8 cellular contexts compared by ENCODE assay signal in the genomic region with DNA sequence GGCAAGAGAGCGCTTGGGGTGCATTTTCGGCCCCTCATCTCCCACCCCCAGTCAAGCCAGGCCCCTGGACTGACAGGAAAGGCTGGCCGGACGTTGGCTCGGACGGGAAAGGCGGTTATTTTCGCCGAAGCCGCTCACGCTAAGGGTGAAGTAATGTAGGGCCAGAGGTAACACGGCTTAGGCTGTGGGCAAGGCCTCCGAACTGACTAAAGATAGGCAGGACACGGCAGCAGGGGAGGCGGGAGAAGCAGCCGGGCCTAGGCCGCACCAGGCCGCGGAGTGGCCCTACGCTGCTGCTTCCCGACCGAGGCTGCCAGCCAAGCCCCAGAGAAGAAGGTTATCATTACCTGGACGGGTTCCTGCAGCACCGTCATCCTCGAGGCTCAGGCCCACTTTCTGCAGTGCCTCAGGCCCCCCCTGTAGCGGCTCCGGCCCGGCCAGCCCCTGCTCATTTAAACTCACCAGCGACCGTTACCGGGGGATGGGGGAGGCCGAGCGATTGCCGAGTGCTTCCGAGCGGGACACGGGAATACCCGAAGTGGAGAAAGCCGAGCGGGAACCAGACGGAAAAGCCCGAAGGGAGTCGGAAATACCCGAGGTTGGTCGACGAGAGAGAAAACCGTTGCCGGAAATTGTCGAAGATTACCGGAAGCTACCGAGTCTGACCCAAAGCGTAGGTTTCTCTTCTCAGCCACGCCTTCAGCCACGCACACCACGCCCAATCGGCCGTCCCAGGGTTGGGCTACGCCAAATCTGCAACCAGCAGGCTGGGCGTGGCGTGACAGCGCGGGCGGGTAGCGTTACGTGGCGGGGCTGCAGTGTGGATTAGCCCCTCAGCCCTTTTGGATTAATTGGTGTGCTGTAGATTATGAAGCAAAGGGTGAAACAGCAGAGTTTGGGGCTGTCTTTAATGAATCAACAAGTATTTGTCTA. TPM values are rescaled to one million over a fixed set of nuclear protein-coding genes. Genes with fewer than 3 reads are reported as not detected.
DNase-seq lines count a peak whose midpoint lies in the region; ATAC-seq and TF ChIP-seq lines count a peak whose summit lies in the region.

A gene with protein sequence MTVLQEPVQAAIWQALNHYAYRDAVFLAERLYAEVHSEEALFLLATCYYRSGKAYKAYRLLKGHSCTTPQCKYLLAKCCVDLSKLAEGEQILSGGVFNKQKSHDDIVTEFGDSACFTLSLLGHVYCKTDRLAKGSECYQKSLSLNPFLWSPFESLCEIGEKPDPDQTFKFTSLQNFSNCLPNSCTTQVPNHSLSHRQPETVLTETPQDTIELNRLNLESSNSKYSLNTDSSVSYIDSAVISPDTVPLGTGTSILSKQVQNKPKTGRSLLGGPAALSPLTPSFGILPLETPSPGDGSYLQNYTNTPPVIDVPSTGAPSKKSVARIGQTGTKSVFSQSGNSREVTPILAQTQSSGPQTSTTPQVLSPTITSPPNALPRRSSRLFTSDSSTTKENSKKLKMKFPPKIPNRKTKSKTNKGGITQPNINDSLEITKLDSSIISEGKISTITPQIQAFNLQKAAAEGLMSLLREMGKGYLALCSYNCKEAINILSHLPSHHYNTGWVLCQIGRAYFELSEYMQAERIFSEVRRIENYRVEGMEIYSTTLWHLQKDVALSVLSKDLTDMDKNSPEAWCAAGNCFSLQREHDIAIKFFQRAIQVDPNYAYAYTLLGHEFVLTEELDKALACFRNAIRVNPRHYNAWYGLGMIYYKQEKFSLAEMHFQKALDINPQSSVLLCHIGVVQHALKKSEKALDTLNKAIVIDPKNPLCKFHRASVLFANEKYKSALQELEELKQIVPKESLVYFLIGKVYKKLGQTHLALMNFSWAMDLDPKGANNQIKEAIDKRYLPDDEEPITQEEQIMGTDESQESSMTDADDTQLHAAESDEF (minus strand): TSS at position 497 of the 933 bp plus-strand sequence. CDS start 123 bp downstream, at position 374.

- H3K4me2 ChIP-seq in PC-3 (ENCODE audit: low read length) = peak within 1 kb of the TSS; percentile 94

- peaks cover 6% of the 10 kb centered on the region; the same call in 1 of the 2 replicates for H3K36me3 ChIP-seq in PC-3 (ENCODE audit: low read depth, low read length)

- TF ChIP-seq RAD21 in Ishikawa (IDR thresholded peaks at IDR 0.05; ENCODE audit: low read depth) = no peak

- BruUV-seq in PC-3 (replicated peaks; lab: Mats Ljungman, UMichigan) = no TSS peak

- ATAC-seq in GM21576 (IDR thresholded peaks at IDR 0.05; ENCODE audit: unreplicated experiment) (peak; percentile 87), PC-3 (peak; percentile 93)

- no peaks in the 10 kb centered on the region for H3K9me2 ChIP-seq in PC-3 (replicated peaks; ENCODE audit: low read length)

- H4K20me1 ChIP-seq in PC-3 (ENCODE audit: low read length) = peaks cover 28% of the 10 kb centered on the region

- CTCF ChIA-PET in PC-3 (lab: Charles Lee) = interaction anchor here (0.6 kb wide), 2 partner anchors 8 to 126 kb away, joined by 4 to 5 read pairs; no protein-coding TSS in a partner anchor

- intact Hi-C loops in PC-3 (cut with micrococcal nuclease) = loop anchor here (1.0 to 2.0 kb wide), 3 partner anchors 8 to 126 kb away; no protein-coding TSS in a partner anchor

- H2AFZ ChIP-seq in PC-3 (ENCODE audit: low read length) = peak within 1 kb of the TSS; percentile 87

- peaks cover 51% of the 10 kb centered on the region for H3K79me2 ChIP-seq in PC-3 (ENCODE audit: low read length)

- no peaks in the 10 kb centered on the region for H3F3A ChIP-seq in PC-3 (ENCODE audit: low read length, unreplicated experiment)

- H3K27me3 ChIP-seq in PC-3 (ENCODE audit: low read length) (no peaks in the 10 kb centered on the region), mononuclear cell (ENCODE audit: insufficient read depth, low read length) (no peaks in the 10 kb centered on the region)

- H3K4me1 ChIP-seq in PC-3 (ENCODE audit: insufficient read depth, low read length) = peaks cover 20% of the 10 kb centered on the region
- peaks cover 21% of the 10 kb centered on the region for H3K4me1 ChIP-seq in mononuclear cell (ENCODE audit: insufficient read depth, low read length)

- no peak for TF ChIP-seq EP300 in Ishikawa (IDR thresholded peaks at IDR 0.05; ENCODE audit: borderline replicate concordance)

- peak within 1 kb of the TSS; percentile 94 for H3K9ac ChIP-seq in PC-3 (ENCODE audit: low read length)

- H3K4me3 ChIP-seq in PC-3 (ENCODE audit: low read length) (peak within 1 kb of the TSS; percentile 87), epithelial cell of esophagus (ENCODE audit: low read length) (peak within 1 kb of the TSS; percentile 85), mononuclear cell (ENCODE audit: low read length) (peak within 1 kb of the TSS; percentile 73)

- H3K9me3 ChIP-seq in PC-3 (ENCODE audit: low read length) (no peaks in the 10 kb centered on the region), mononuclear cell (ENCODE audit: low read depth, low read length) (no peaks in the 10 kb centered on the region)

- POLR2A ChIA-PET in PC-3 (lab: Charles Lee; ENCODE audit: unreplicated experiment) = interaction anchor here (0.7 kb wide), 1 partner anchor 26 kb away, joined by 4 read pairs; no protein-coding TSS in a partner anchor

- TF ChIP-seq CTCF in PC-3 (conservative IDR thresholded peaks at IDR 0.05; ENCODE audit: low read depth, low read length) (no peak), epithelial cell of esophagus (IDR thresholded peaks at IDR 0.05; ENCODE audit: insufficient read depth, low read depth, low read length, missing control alignments) (no peak)

- H3K27ac ChIP-seq in PC-3 (ENCODE audit: low read length) = peak within 1 kb of the TSS; percentile 78

- DNase-seq in DMS114 treated with DMSO at 0.1 percent for 48 hours (lab: John Stamatoyannopoulos, UW; ENCODE audit: unreplicated experiment) (peak; percentile 97), PC-3 (peak; percentile 100), activated T-cell treated with anti-CD3 and anti-CD28 coated beads for 48 hours (ENCODE audit: low read depth) (peak; percentile 99), epithelial cell of esophagus (ENCODE audit: low read depth) (peak; percentile 97)
- peak; percentile 98 to 100 for DNase-seq in stimulated activated CD8-positive, alpha-beta memory T cell treated with anti-CD3 and anti-CD28 coated beads, Interleukin-4, amount 100 ng/mL, for 1 hour (ENCODE audit: low read depth in 2 of 2, low spot score in 1 of 2)

TF ChIP-seq in Ishikawa, 13 proteins besides CTCF, POLR2A, EP300 and RAD21:
- TF ChIP-seq EGR1 (IDR thresholded peaks at IDR 0.05) (no peak), YY1 (IDR thresholded peaks at IDR 0.05; ENCODE audit: low read depth) (no peak), TEAD4 (IDR thresholded peaks at IDR 0.05) (no peak; the same call in 1 of the 2 replicates), ZBTB7A (IDR thresholded peaks at IDR 0.05; ENCODE audit: low read depth) (peak; percentile 54; the same call in 1 of the 2 replicates), CEBPB (IDR thresholded peaks at IDR 0.05) (no peak), NFIC (IDR thresholded peaks at IDR 0.05) (0 out of 2 replicates have a peak, but pooled peaks have one; percentile 16), TAF1 (IDR thresholded peaks at IDR 0.05; ENCODE audit: low read depth) (peak; percentile 79), CREB1 (IDR thresholded peaks at IDR 0.05; ENCODE audit: low read depth) (no peak), TCF12 (IDR thresholded peaks at IDR 0.05; ENCODE audit: low read depth) (no peak), FOXM1 (IDR thresholded peaks at IDR 0.05; ENCODE audit: borderline replicate concordance, low read depth) (peak; percentile 49; the same call in 1 of the 2 replicates)
- TF ChIP-seq, protein P1, sequence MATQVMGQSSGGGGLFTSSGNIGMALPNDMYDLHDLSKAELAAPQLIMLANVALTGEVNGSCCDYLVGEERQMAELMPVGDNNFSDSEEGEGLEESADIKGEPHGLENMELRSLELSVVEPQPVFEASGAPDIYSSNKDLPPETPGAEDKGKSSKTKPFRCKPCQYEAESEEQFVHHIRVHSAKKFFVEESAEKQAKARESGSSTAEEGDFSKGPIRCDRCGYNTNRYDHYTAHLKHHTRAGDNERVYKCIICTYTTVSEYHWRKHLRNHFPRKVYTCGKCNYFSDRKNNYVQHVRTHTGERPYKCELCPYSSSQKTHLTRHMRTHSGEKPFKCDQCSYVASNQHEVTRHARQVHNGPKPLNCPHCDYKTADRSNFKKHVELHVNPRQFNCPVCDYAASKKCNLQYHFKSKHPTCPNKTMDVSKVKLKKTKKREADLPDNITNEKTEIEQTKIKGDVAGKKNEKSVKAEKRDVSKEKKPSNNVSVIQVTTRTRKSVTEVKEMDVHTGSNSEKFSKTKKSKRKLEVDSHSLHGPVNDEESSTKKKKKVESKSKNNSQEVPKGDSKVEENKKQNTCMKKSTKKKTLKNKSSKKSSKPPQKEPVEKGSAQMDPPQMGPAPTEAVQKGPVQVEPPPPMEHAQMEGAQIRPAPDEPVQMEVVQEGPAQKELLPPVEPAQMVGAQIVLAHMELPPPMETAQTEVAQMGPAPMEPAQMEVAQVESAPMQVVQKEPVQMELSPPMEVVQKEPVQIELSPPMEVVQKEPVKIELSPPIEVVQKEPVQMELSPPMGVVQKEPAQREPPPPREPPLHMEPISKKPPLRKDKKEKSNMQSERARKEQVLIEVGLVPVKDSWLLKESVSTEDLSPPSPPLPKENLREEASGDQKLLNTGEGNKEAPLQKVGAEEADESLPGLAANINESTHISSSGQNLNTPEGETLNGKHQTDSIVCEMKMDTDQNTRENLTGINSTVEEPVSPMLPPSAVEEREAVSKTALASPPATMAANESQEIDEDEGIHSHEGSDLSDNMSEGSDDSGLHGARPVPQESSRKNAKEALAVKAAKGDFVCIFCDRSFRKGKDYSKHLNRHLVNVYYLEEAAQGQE (IDR thresholded peaks at IDR 0.05; ENCODE audit: low read depth) = no peak
- TF ChIP-seq, protein P2, sequence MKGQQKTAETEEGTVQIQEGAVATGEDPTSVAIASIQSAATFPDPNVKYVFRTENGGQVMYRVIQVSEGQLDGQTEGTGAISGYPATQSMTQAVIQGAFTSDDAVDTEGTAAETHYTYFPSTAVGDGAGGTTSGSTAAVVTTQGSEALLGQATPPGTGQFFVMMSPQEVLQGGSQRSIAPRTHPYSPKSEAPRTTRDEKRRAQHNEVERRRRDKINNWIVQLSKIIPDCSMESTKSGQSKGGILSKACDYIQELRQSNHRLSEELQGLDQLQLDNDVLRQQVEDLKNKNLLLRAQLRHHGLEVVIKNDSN (IDR thresholded peaks at IDR 0.05) = no peak
- TF ChIP-seq, protein P3, sequence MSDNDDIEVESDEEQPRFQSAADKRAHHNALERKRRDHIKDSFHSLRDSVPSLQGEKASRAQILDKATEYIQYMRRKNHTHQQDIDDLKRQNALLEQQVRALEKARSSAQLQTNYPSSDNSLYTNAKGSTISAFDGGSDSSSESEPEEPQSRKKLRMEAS (IDR thresholded peaks at IDR 0.05) = peak; percentile 68
TF ChIP-seq in Ishikawa: peak in this region for 5.

RNA-seq across cellular contexts. Expression of the gene that starts here (rescaled TPM):
- total RNA-seq in PC-3 (2014; rRNA removed) (149 and 167 TPM in 2 replicates), mononuclear cell (61.6 TPM)

Comparison
In these comparisons a context has a peak if more than half of its experiments do, and no peak if none do; other contexts are left out.
1. Peak in every context shown above with its lines: DNase-seq, ATAC-seq, H3K4me3 ChIP-seq and H3K27ac ChIP-seq.